19 cellular contexts compared by ENCODE assay signal in genomic region chr10:22537810-22538209, GRCh38.
"Had no signal": no experiment of that assay in that cellular context is flagged by ENCODE, and none has a peak within 500 bp of the region (broad histone marks: within the 10 kb centered on the region; RNA-seq: fewer than 3 reads in every experiment).

No MANE protein-coding gene starts in this region.

- H3K4me1 ChIP-seq: ascending aorta, esophagus squamous epithelium, sigmoid colon, tibial artery had no signal

- H3K27ac ChIP-seq: ascending aorta, esophagus squamous epithelium, sigmoid colon, tibial artery had no signal

- H3K9me3 ChIP-seq: ascending aorta, esophagus squamous epithelium, sigmoid colon, tibial artery had no signal

- H3K27me3 ChIP-seq: ascending aorta, esophagus squamous epithelium, sigmoid colon, tibial artery had no signal

- ATAC-seq: left lobe of liver, SK-N-SH treated with all-trans-retinoic acid at 6 μM for 48 hours, T-cell had no signal

- H3K4me3 ChIP-seq: ascending aorta, esophagus squamous epithelium, sigmoid colon, tibial artery had no signal

- DNase-seq: activated B cell treated with CpG ODN at 0.5 μM for 24 hours; activated CD4-positive, alpha-beta memory T cell treated with anti-CD3 and anti-CD28 coated beads, Interleukin-2, amount 10 ng/mL, durations not matched to agents 7 days and 5 days; activated CD4-positive, alpha-beta T cell treated with anti-CD3 and anti-CD28 coated beads for 48 hours; activated naive CD4-positive, alpha-beta T cell treated with anti-CD3 and anti-CD28 coated beads for 36 hours; activated T-cell treated with anti-CD3 and anti-CD28 coated beads, Interleukin-2, amount 50 U/mL, for 1 hour; cerebellar nuclear complex; cortex of kidney; effector CD4-positive, alpha-beta T cell; esophagus squamous epithelium; islet precursor cell; mammary epithelial cell; sigmoid colon; stimulated activated CD4-positive, alpha-beta T cell treated with anti-CD3 and anti-CD28 coated beads, Interleukin-4, amount 100 ng/mL, for 4 hours; stimulated activated naive CD4-positive, alpha-beta T cell; T-cell; tibial artery had no signal
